1 cellular context compared by ENCODE assay signal in the genomic region with DNA sequence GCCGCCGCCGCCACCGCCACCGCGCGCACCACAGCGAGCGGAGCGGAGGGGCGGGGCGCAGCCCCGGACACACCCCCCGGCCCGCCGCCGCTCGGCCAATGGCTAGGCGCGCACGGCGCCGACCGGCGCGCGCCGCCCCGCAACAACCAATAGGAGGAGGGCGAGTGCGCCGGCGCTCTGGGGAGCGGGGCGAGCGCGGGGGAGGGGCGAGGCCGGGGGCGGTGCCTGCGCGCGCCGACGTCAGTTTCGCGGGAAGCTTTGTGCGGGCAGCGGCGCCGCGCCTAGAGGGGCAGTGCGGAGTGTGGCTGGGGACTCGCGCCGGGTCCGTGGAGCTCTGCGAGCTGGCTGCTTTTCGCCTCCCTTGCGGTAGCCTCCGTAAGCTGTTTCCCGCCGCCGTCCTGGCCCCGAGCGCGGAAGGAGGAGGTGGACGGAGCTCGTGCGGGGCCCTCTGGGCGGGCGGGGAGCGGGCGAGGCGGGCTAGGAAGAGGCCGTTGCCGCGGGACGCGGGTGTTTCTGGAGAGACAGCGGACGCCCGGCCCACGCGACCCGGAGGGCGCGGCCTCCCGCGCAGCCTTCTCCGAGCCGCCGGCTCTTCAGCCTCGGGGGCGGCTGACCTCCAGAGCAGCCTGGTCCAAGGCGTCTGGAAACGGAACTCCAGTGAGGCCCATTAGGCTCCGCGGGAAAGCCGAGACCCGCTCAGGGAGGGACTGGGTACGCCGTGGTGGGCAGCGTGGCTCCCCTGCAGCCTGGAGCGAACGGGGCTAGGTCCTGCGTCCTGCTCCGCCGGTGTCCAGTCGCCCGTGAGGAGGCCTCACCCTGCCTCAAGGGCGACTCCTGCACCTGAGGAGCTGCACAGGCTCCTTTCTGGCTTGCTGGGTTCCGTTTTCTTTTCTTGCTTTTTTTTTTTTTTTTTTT.
TF ChIP-seq lines count a peak whose summit lies in the region.

A gene (minus strand): TSS at position 44 of the 915 bp plus-strand sequence. CDS start 249 bp downstream, outside the sequence.

TF ChIP-seq in K562, 482 proteins besides CTCF, POLR2A, EP300 and RAD21 (continued from another document and continues in another):
- TF ChIP-seq, protein P1, sequence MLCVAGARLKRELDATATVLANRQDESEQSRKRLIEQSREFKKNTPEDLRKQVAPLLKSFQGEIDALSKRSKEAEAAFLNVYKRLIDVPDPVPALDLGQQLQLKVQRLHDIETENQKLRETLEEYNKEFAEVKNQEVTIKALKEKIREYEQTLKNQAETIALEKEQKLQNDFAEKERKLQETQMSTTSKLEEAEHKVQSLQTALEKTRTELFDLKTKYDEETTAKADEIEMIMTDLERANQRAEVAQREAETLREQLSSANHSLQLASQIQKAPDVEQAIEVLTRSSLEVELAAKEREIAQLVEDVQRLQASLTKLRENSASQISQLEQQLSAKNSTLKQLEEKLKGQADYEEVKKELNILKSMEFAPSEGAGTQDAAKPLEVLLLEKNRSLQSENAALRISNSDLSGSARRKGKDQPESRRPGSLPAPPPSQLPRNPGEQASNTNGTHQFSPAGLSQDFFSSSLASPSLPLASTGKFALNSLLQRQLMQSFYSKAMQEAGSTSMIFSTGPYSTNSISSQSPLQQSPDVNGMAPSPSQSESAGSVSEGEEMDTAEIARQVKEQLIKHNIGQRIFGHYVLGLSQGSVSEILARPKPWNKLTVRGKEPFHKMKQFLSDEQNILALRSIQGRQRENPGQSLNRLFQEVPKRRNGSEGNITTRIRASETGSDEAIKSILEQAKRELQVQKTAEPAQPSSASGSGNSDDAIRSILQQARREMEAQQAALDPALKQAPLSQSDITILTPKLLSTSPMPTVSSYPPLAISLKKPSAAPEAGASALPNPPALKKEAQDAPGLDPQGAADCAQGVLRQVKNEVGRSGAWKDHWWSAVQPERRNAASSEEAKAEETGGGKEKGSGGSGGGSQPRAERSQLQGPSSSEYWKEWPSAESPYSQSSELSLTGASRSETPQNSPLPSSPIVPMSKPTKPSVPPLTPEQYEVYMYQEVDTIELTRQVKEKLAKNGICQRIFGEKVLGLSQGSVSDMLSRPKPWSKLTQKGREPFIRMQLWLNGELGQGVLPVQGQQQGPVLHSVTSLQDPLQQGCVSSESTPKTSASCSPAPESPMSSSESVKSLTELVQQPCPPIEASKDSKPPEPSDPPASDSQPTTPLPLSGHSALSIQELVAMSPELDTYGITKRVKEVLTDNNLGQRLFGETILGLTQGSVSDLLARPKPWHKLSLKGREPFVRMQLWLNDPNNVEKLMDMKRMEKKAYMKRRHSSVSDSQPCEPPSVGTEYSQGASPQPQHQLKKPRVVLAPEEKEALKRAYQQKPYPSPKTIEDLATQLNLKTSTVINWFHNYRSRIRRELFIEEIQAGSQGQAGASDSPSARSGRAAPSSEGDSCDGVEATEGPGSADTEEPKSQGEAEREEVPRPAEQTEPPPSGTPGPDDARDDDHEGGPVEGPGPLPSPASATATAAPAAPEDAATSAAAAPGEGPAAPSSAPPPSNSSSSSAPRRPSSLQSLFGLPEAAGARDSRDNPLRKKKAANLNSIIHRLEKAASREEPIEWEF (CRISPR knock-in tag; IDR thresholded peaks at IDR 0.05) = no peak
- TF ChIP-seq NEUROD1 (IDR thresholded peaks at IDR 0.05; ENCODE audit: borderline replicate concordance, low read depth, low read length, partially characterized antibody) (no peak), NFYB (IDR thresholded peaks at IDR 0.05; ENCODE audit: extremely low read depth, insufficient read length) (peak; percentile 32), RBM34 (IDR thresholded peaks at IDR 0.05; ENCODE audit: borderline replicate concordance, insufficient read depth, low read length) (peak; percentile 60; the same call in 1 of the 2 replicates), BCL6 (CRISPR knock-in tag; IDR thresholded peaks at IDR 0.05) (no peak), ZNF23 (CRISPR knock-in tag; IDR thresholded peaks at IDR 0.05) (no peak), RB1 (IDR thresholded peaks at IDR 0.05; ENCODE audit: low read depth) (peak; percentile 56), ZNF785 (CRISPR knock-in tag; IDR thresholded peaks at IDR 0.05) (no peak), KDM2B (CRISPR knock-in tag; IDR thresholded peaks at IDR 0.05) (no peak), NELFE (IDR thresholded peaks at IDR 0.05; ENCODE audit: insufficient read depth, insufficient read length) (no peak), ZNF217 (CRISPR knock-in tag; IDR thresholded peaks at IDR 0.05) (no peak), ZNF589 (CRISPR knock-in tag; IDR thresholded peaks at IDR 0.05; ENCODE audit: low read depth) (no peak), PCBP2 (IDR thresholded peaks at IDR 0.05; ENCODE audit: low read depth, low read length, poor library complexity, severe bottlenecking) (no peak), MEIS2 (IDR thresholded peaks at IDR 0.05; ENCODE audit: partially characterized antibody) (no peak), RBFOX2 (IDR thresholded peaks at IDR 0.05; ENCODE audit: low read depth, low read length) (peak; percentile 76), NCOA4 (IDR thresholded peaks at IDR 0.05; ENCODE audit: partially characterized antibody) (no peak), BCOR (IDR thresholded peaks at IDR 0.05) (no peak), MEF2A (IDR thresholded peaks at IDR 0.05; ENCODE audit: control insufficient read depth, low read depth, low read length) (no peak), MIER1 (IDR thresholded peaks at IDR 0.05; ENCODE audit: low read depth) (no peak; the same call in 1 of the 2 replicates), BACH1 (tag; IDR thresholded peaks at IDR 0.05) (no peak), HDAC2 (IDR thresholded peaks at IDR 0.05) (no peak), ERF (CRISPR knock-in tag; IDR thresholded peaks at IDR 0.05) (no peak), ZNF707 (CRISPR knock-in tag; conservative IDR thresholded peaks at IDR 0.05) (no peak), SIN3A (IDR thresholded peaks at IDR 0.05; ENCODE audit: borderline replicate concordance in 2 of 2, control insufficient read depth in 1 of 2, low read depth in 2 of 2, low read length in 2 of 2) (peak; percentile 60 to 74; a peak in 1 of 4 replicates), DDX20 (tag; IDR thresholded peaks at IDR 0.05; ENCODE audit: low read depth) (no peak), POLR2G (IDR thresholded peaks at IDR 0.05; ENCODE audit: low read depth, low read length) (peak; percentile 82), NUFIP1 (IDR thresholded peaks at IDR 0.05; ENCODE audit: partially characterized antibody) (no peak), ZFX (CRISPR knock-in tag; IDR thresholded peaks at IDR 0.05) (peak; percentile 75), ZNF75A (CRISPR knock-in tag; IDR thresholded peaks at IDR 0.05) (no peak), GABPB2 (CRISPR knock-in tag; conservative IDR thresholded peaks at IDR 0.05) (no peak), ZNF165 (CRISPR knock-in tag; IDR thresholded peaks at IDR 0.05; ENCODE audit: borderline replicate concordance) (no peak), ZNF668 (CRISPR knock-in tag; IDR thresholded peaks at IDR 0.05) (no peak), POLR2AphosphoS5 (IDR thresholded peaks at IDR 0.05; ENCODE audit: control insufficient read depth, insufficient read depth, low read depth, low read length) (0 out of 2 replicates have a peak, but pooled peaks have one; percentile 34), IRF2 (CRISPR knock-in tag; IDR thresholded peaks at IDR 0.05) (no peak), KLF1 (tag; IDR thresholded peaks at IDR 0.05) (no peak), FOXJ2 (tag; IDR thresholded peaks at IDR 0.05) (no peak), SNRNP70 (optimal IDR thresholded peaks at IDR 0.05; ENCODE audit: low read depth, low read length) (no peak), FOXA1 (IDR thresholded peaks at IDR 0.05; ENCODE audit: borderline replicate concordance) (no peak), ATF7 (IDR thresholded peaks at IDR 0.05) (peak; percentile 49; the same call in 1 of the 2 replicates), JUND (IDR thresholded peaks at IDR 0.05; ENCODE audit: borderline replicate concordance, low read depth, low read length) (no peak), JUND (tag; IDR thresholded peaks at IDR 0.05; ENCODE audit: borderline replicate concordance, low read depth, low read length) (no peak), FOS (IDR thresholded peaks at IDR 0.05; ENCODE audit: extremely low read depth, insufficient read length) (peak; percentile 61)
- TF ChIP-seq, protein P2, sequence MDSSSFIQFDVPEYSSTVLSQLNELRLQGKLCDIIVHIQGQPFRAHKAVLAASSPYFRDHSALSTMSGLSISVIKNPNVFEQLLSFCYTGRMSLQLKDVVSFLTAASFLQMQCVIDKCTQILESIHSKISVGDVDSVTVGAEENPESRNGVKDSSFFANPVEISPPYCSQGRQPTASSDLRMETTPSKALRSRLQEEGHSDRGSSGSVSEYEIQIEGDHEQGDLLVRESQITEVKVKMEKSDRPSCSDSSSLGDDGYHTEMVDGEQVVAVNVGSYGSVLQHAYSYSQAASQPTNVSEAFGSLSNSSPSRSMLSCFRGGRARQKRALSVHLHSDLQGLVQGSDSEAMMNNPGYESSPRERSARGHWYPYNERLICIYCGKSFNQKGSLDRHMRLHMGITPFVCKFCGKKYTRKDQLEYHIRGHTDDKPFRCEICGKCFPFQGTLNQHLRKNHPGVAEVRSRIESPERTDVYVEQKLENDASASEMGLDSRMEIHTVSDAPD (CRISPR knock-in tag; IDR thresholded peaks at IDR 0.05) = no peak
- TF ChIP-seq, protein P3, sequence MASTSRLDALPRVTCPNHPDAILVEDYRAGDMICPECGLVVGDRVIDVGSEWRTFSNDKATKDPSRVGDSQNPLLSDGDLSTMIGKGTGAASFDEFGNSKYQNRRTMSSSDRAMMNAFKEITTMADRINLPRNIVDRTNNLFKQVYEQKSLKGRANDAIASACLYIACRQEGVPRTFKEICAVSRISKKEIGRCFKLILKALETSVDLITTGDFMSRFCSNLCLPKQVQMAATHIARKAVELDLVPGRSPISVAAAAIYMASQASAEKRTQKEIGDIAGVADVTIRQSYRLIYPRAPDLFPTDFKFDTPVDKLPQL (IDR thresholded peaks at IDR 0.05; ENCODE audit: extremely low read depth, insufficient read length) = no peak
- TF ChIP-seq, protein P4, sequence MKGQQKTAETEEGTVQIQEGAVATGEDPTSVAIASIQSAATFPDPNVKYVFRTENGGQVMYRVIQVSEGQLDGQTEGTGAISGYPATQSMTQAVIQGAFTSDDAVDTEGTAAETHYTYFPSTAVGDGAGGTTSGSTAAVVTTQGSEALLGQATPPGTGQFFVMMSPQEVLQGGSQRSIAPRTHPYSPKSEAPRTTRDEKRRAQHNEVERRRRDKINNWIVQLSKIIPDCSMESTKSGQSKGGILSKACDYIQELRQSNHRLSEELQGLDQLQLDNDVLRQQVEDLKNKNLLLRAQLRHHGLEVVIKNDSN (CRISPR knock-in tag; IDR thresholded peaks at IDR 0.05) = no peak
- TF ChIP-seq, protein P5, sequence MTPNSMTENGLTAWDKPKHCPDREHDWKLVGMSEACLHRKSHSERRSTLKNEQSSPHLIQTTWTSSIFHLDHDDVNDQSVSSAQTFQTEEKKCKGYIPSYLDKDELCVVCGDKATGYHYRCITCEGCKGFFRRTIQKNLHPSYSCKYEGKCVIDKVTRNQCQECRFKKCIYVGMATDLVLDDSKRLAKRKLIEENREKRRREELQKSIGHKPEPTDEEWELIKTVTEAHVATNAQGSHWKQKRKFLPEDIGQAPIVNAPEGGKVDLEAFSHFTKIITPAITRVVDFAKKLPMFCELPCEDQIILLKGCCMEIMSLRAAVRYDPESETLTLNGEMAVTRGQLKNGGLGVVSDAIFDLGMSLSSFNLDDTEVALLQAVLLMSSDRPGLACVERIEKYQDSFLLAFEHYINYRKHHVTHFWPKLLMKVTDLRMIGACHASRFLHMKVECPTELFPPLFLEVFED (CRISPR knock-in tag; conservative IDR thresholded peaks at IDR 0.05) = no peak
- TF ChIP-seq, protein P6, sequence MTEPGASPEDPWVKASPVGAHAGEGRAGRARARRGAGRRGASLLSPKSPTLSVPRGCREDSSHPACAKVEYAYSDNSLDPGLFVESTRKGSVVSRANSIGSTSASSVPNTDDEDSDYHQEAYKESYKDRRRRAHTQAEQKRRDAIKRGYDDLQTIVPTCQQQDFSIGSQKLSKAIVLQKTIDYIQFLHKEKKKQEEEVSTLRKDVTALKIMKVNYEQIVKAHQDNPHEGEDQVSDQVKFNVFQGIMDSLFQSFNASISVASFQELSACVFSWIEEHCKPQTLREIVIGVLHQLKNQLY (CRISPR knock-in tag; conservative IDR thresholded peaks at IDR 0.05) = no peak
- TF ChIP-seq, protein P7, sequence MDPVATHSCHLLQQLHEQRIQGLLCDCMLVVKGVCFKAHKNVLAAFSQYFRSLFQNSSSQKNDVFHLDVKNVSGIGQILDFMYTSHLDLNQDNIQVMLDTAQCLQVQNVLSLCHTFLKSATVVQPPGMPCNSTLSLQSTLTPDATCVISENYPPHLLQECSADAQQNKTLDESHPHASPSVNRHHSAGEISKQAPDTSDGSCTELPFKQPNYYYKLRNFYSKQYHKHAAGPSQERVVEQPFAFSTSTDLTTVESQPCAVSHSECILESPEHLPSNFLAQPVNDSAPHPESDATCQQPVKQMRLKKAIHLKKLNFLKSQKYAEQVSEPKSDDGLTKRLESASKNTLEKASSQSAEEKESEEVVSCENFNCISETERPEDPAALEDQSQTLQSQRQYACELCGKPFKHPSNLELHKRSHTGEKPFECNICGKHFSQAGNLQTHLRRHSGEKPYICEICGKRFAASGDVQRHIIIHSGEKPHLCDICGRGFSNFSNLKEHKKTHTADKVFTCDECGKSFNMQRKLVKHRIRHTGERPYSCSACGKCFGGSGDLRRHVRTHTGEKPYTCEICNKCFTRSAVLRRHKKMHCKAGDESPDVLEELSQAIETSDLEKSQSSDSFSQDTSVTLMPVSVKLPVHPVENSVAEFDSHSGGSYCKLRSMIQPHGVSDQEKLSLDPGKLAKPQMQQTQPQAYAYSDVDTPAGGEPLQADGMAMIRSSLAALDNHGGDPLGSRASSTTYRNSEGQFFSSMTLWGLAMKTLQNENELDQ (CRISPR knock-in tag; IDR thresholded peaks at IDR 0.05; ENCODE audit: borderline replicate concordance) = no peak
- TF ChIP-seq, protein P8, sequence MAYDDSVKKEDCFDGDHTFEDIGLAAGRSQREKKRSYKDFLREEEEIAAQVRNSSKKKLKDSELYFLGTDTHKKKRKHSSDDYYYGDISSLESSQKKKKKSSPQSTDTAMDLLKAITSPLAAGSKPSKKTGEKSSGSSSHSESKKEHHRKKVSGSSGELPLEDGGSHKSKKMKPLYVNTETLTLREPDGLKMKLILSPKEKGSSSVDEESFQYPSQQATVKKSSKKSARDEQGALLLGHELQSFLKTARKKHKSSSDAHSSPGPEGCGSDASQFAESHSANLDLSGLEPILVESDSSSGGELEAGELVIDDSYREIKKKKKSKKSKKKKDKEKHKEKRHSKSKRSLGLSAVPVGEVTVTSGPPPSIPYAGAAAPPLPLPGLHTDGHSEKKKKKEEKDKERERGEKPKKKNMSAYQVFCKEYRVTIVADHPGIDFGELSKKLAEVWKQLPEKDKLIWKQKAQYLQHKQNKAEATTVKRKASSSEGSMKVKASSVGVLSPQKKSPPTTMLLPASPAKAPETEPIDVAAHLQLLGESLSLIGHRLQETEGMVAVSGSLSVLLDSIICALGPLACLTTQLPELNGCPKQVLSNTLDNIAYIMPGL (CRISPR knock-in tag; IDR thresholded peaks at IDR 0.05) = peak; percentile 69; the same call in 1 of the 2 replicates
- TF ChIP-seq, protein P9, sequence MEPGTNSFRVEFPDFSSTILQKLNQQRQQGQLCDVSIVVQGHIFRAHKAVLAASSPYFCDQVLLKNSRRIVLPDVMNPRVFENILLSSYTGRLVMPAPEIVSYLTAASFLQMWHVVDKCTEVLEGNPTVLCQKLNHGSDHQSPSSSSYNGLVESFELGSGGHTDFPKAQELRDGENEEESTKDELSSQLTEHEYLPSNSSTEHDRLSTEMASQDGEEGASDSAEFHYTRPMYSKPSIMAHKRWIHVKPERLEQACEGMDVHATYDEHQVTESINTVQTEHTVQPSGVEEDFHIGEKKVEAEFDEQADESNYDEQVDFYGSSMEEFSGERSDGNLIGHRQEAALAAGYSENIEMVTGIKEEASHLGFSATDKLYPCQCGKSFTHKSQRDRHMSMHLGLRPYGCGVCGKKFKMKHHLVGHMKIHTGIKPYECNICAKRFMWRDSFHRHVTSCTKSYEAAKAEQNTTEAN (CRISPR knock-in tag; IDR thresholded peaks at IDR 0.05) = no peak; the same call in 1 of the 2 replicates
